In the genomic region with DNA sequence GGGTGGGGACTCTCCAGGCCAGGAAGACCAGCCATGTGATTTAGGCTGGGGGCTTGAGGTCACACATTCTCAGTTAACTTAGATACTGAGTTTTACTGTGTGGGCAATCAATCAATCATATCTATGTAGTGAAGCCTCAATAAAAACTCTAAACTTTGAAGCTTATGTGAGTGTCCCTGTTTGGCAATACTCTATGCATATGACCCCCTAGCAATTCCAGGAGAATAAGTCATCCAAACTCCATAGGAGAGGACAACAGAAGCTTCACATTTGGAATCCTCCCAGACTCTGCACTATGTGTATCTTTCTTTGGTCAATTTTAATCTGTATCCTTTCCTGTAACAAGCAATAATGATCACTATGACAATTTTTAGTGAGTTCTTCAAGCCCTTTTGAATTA, we compare ENCODE assay signal across 23 cellular contexts.
"Had no signal": no experiment of that assay in that cellular context is flagged by ENCODE, and none has a peak within 500 bp of the region (broad histone marks: within the 10 kb centered on the region; RNA-seq: fewer than 3 reads in every experiment).

No MANE protein-coding gene starts in this region.

- H3K9me3 ChIP-seq: body of pancreas had no signal

- ATAC-seq: activated CD8-positive, alpha-beta memory T cell treated with anti-CD3 and anti-CD28 coated beads, Interleukin-2, amount 10 ng/mL, durations not matched to agents 7 days and 5 days; body of pancreas; T-cell had no signal

- H3K4me1 ChIP-seq: body of pancreas had no signal

- H3K36me3 ChIP-seq: MG63 had no signal

- H3K4me3 ChIP-seq: body of pancreas, MG63, SK-N-MC had no signal

- DNase-seq: activated B cell treated with CpG ODN at 0.5 μM for 24 hours; activated CD4-positive, alpha-beta T cell treated with anti-CD3 and anti-CD28 coated beads for 1 hour; activated CD4-positive, alpha-beta T cell treated with anti-CD3 and anti-CD28 coated beads, Interleukin-2, amount 10 ng/mL, durations not matched to agents 24 days and 14 days; activated CD4-positive, alpha-beta T cell treated with anti-CD3 and anti-CD28 coated beads, Interleukin-2, amount 50 U/mL, for 48 hours; activated CD8-positive, alpha-beta memory T cell treated with anti-CD3 and anti-CD28 coated beads, Interleukin-2, amount 10 ng/mL, durations not matched to agents 7 days and 5 days; activated effector memory CD4-positive, alpha-beta T cell treated with Interleukin-2 at 50 U/mL for 16 hours; activated naive CD4-positive, alpha-beta T cell; activated T-cell treated with anti-CD3 and anti-CD28 coated beads, Interleukin-2, amount 50 U/mL, for 24 hours; aorta; body of pancreas; central memory CD4-positive, alpha-beta T cell; MG63; MV-4-11; NCI-H1092 treated with DMSO at 0.1 percent for 48 hours; NCI-H1417 treated with DMSO at 0.1 percent for 48 hours; NCI-H1694; NCI-H2029 treated with DMSO at 0.1 percent for 48 hours; NCI-H446; NCI-H524; T-cell; T-helper 2 cell; T1000 had no signal

- H3K27me3 ChIP-seq: body of pancreas, MG63 had no signal

- H3K27ac ChIP-seq: body of pancreas, SK-N-MC had no signal
